Comparison of ENCODE assay signal across 13 cellular contexts in the genomic region with DNA sequence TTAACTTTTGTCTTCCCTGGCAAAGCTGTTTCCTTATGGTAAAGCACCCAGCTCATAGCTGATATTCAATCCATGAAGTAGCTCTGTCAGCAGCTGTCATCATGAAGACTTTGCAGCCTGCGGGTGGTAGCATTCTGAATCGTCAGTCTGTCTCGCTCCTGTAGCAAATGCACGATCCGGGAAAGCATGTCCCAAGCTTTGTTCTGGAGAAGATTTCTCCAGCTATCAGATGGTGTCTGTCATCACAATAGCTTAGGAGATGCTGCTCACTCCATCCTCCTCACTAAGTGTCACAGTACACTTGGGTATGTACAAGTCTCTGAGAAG.
DNase-seq lines count a peak whose midpoint lies in the region; ATAC-seq, FAIRE-seq and TF ChIP-seq lines count a peak whose summit lies in the region.
"Had no signal": no experiment of that assay in that cellular context is flagged by ENCODE, and none has a peak within 500 bp of the region (broad histone marks: within the 10 kb centered on the region; RNA-seq: fewer than 3 reads in every experiment).

No MANE protein-coding gene starts in this region.

- H3K9me1 ChIP-seq in K562 (ENCODE audit: control insufficient read depth, insufficient read depth, low read length): no peaks in the 10 kb centered on the region

- in situ Hi-C loops in K562 (cut with MboI): no loop called here

- H3K4me3 ChIP-seq in AG04450 (ENCODE audit: low read depth, low read length): peak overlapping the region; percentile 26
- H3K4me3 ChIP-seq in Loucy (ENCODE audit: low read length, poor library complexity, severe bottlenecking): no peak overlapping the region
- no peak overlapping the region for H3K4me3 ChIP-seq in K562
- H3K4me3 ChIP-seq: esophagus squamous epithelium had no signal

- FAIRE-seq in K562 (lab: Jason Lieb, UNC): peak; percentile 54
- FAIRE-seq: GM18507 had no signal

- H3F3A ChIP-seq in Loucy (ENCODE audit: low read depth): no peaks in the 10 kb centered on the region

- CTCF ChIA-PET in AG04450 (lab: Charles Lee): interaction anchor here (1.8 kb wide), 1 partner anchor 114 kb away, joined by 4 read pairs; no protein-coding TSS in a partner anchor
- CTCF ChIA-PET in K562 (lab: Yijun Ruan, JAX; ENCODE audit: low intra/inter-chr PET ratio): no interaction called here

- H3K4me1 ChIP-seq in Loucy (ENCODE audit: insufficient read depth, low read length, poor library complexity, severe bottlenecking) (peaks cover 48% of the 10 kb centered on the region), K562 (replicated peaks in 1 of 2; ENCODE audit: control insufficient read depth in 2 of 2, insufficient read depth in 2 of 2, low read length in 2 of 2) (peaks cover 0 to 25% of the 10 kb centered on the region in 2 experiments; a peak in 4 of 5 replicates)

- no peak for TF ChIP-seq POLR2A in K562 (conservative IDR thresholded peaks at IDR 0.05)

- no peaks in the 10 kb centered on the region for H3K79me2 ChIP-seq in Loucy (ENCODE audit: insufficient read depth, low read length)
- no peaks in the 10 kb centered on the region for H3K79me2 ChIP-seq in K562 (ENCODE audit: control insufficient read depth, insufficient read depth, low read length)

- H3K4me2 ChIP-seq in Loucy (ENCODE audit: low read depth, low read length, poor library complexity, severe bottlenecking): peak overlapping the region; percentile 61
- H3K4me2 ChIP-seq in K562 (ENCODE audit: insufficient read depth, low read length): peak overlapping the region; percentile 65; the same call in 1 of the 2 replicates

- no TSS peak for BruUV-seq in K562 (replicated peaks; lab: Mats Ljungman, UMichigan)

- no peaks in the 10 kb centered on the region for H3K9me3 ChIP-seq in AG04450 (ENCODE audit: control insufficient read depth, insufficient read depth, low read length)
- no peaks in the 10 kb centered on the region for H3K9me3 ChIP-seq in Loucy (ENCODE audit: insufficient read depth, low read depth, low read length)
- H3K9me3 ChIP-seq in K562 (replicated peaks; ENCODE audit: control insufficient read depth, insufficient read depth, low read depth, low read length): no peaks in the 10 kb centered on the region
- H3K9me3 ChIP-seq: esophagus squamous epithelium had no signal

- H3K27me3 ChIP-seq in AG04450 (ENCODE audit: control insufficient read depth, insufficient read depth, low read length) (no peaks in the 10 kb centered on the region), Loucy (ENCODE audit: insufficient read depth, low read length, poor library complexity, severe bottlenecking) (no peaks in the 10 kb centered on the region), K562 (ENCODE audit: control insufficient read depth in 2 of 2, insufficient read depth in 2 of 2, low read length in 2 of 2) (no peaks in the 10 kb centered on the region)

- intact Hi-C loops in K562 (cut with micrococcal nuclease): no loop called here

- ATAC-seq in K562 (no peak), HG03342 (IDR thresholded peaks at IDR 0.05; ENCODE audit: unreplicated experiment) (no peak)

- H3K27ac ChIP-seq in AG04450 (ENCODE audit: low read depth, low read length): peak overlapping the region; percentile 87
- peak overlapping the region; percentile 32; the same call in 1 of the 3 replicates for H3K27ac ChIP-seq in K562 (ENCODE audit: extremely low read depth, low read depth, low read length)

- H3K36me3 ChIP-seq in Loucy (ENCODE audit: insufficient read depth, low read length): no peaks in the 10 kb centered on the region
- H3K36me3 ChIP-seq in K562 (ENCODE audit: control insufficient read depth, insufficient read depth, low read length): no peaks in the 10 kb centered on the region
- H3K36me3 ChIP-seq: esophagus squamous epithelium had no signal

- DNase-seq in AG04450 (ENCODE audit: low read depth, low spot score) (no peak), K562 (ENCODE audit: extremely low read depth in 1 of 4, low spot score in 3 of 4) (no peak), mesenteric fat pad (ENCODE audit: low spot score) (peak; percentile 45), KG1 (lab: John Stamatoyannopoulos, UW) (no peak), AML-193 (lab: John Stamatoyannopoulos, UW) (no peak)
- DNase-seq in stimulated activated CD4-positive, alpha-beta T cell treated with anti-CD3 and anti-CD28 coated beads, Interleukin-2, amount 100 ng/mL, for 24 hours: no peak
- DNase-seq: activated B cell treated with CpG ODN at 0.5 μM for 24 hours; activated T-cell treated with anti-CD3 and anti-CD28 coated beads, Interleukin-2, amount 50 U/mL, for 4 hours; esophagus squamous epithelium; naive B cell had no signal

- TF ChIP-seq RAD21 in K562 (CRISPR knock-in tag; conservative IDR thresholded peaks at IDR 0.05 in 1 of 2, IDR thresholded peaks at IDR 0.05 in 1 of 2): no peak

- no peak overlapping the region for H2AFZ ChIP-seq in Loucy (ENCODE audit: low read length)
- peak overlapping the region; percentile 89 for H2AFZ ChIP-seq in K562 (ENCODE audit: low read depth, low read length)

- no peaks in the 10 kb centered on the region for H4K20me1 ChIP-seq in Loucy (ENCODE audit: insufficient read depth, low read length, poor library complexity, severe bottlenecking)
- H4K20me1 ChIP-seq in K562 (replicated peaks; ENCODE audit: control insufficient read depth, insufficient read depth, low read length): no peaks in the 10 kb centered on the region

- POLR2A ChIA-PET in AG04450 (lab: Yijun Ruan, JAX) (interaction anchor here (0.7 to 1.4 kb wide), 3 partner anchors 16 to 174 kb away, joined by 3 to 6 read pairs (median 4); no protein-coding TSS in a partner anchor), K562 (lab: Yijun Ruan, JAX) (interaction anchor here (1.2 kb wide), 1 partner anchor 15 kb away, joined by 6 read pairs; no protein-coding TSS in a partner anchor)

- H3K9me2 ChIP-seq in Loucy (replicated peaks; ENCODE audit: low read depth, low read length): no peaks in the 10 kb centered on the region

- TF ChIP-seq CTCF in AG04450 (IDR thresholded peaks at IDR 0.05; ENCODE audit: low read depth, low read length) (no peak), Loucy (conservative IDR thresholded peaks at IDR 0.05; ENCODE audit: low read length) (no peak), K562 (IDR thresholded peaks at IDR 0.05 in 2 of 3, conservative IDR thresholded peaks at IDR 0.05 in 1 of 3; ENCODE audit: insufficient read depth in 2 of 3, low read depth in 1 of 3, low read length in 3 of 3) (no peak)

- H3K9ac ChIP-seq in Loucy (ENCODE audit: low read depth, low read length, poor library complexity, severe bottlenecking): peak overlapping the region; percentile 66
- H3K9ac ChIP-seq in K562 (ENCODE audit: insufficient read depth in 1 of 2, low read depth in 2 of 2, low read length in 2 of 2): no peak overlapping the region

- 20% methylated on average over 5 of the region's 5 CpGs for WGBS in K562 (ENCODE audit: insufficient coverage, low coverage, missing lambda C conversion rate)

- TF ChIP-seq EP300 in K562 (IDR thresholded peaks at IDR 0.05; ENCODE audit: low read length): no peak

TF ChIP-seq in K562, 482 proteins besides CTCF, POLR2A, EP300 and RAD21 (continues in another document):
- no peak for TF ChIP-seq USF2 (CRISPR knock-in tag; IDR thresholded peaks at IDR 0.05)
- TF ChIP-seq MAFG (tag; conservative IDR thresholded peaks at IDR 0.05): no peak
- no peak for TF ChIP-seq HDAC8 (tag; IDR thresholded peaks at IDR 0.05)
- TF ChIP-seq LARP7 (IDR thresholded peaks at IDR 0.05): no peak
- no peak for TF ChIP-seq BRCA1 (IDR thresholded peaks at IDR 0.05)
- TF ChIP-seq BRCA1 (CRISPR knock-in tag; IDR thresholded peaks at IDR 0.05): no peak
- TF ChIP-seq CREB5 (CRISPR knock-in tag; IDR thresholded peaks at IDR 0.05): no peak
- no peak for TF ChIP-seq SMARCA5 (IDR thresholded peaks at IDR 0.05)
- TF ChIP-seq ZNF174 (CRISPR knock-in tag; IDR thresholded peaks at IDR 0.05): no peak
- no peak for TF ChIP-seq ZNF41 (CRISPR knock-in tag; conservative IDR thresholded peaks at IDR 0.05)
- TF ChIP-seq, protein P1, sequence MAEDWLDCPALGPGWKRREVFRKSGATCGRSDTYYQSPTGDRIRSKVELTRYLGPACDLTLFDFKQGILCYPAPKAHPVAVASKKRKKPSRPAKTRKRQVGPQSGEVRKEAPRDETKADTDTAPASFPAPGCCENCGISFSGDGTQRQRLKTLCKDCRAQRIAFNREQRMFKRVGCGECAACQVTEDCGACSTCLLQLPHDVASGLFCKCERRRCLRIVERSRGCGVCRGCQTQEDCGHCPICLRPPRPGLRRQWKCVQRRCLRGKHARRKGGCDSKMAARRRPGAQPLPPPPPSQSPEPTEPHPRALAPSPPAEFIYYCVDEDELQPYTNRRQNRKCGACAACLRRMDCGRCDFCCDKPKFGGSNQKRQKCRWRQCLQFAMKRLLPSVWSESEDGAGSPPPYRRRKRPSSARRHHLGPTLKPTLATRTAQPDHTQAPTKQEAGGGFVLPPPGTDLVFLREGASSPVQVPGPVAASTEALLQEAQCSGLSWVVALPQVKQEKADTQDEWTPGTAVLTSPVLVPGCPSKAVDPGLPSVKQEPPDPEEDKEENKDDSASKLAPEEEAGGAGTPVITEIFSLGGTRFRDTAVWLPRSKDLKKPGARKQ (CRISPR knock-in tag; IDR thresholded peaks at IDR 0.05): no peak
